ENCODE assay signal across 12 cellular contexts in genomic region chrX:34653811-34654210, GRCh38. TPM values are rescaled to one million over a fixed set of nuclear protein-coding genes. Genes with fewer than 3 reads are reported as not detected.
DNase-seq lines count a peak whose midpoint lies in the region; ATAC-seq and TF ChIP-seq lines count a peak whose summit lies in the region.
"Had no signal": no experiment of that assay in that cellular context is flagged by ENCODE, and none has a peak within 500 bp of the region (broad histone marks: within the 10 kb centered on the region; RNA-seq: fewer than 3 reads in every experiment).

No MANE protein-coding gene starts in this region.

- H3K27me3 ChIP-seq in adrenal gland = no peaks in the 10 kb centered on the region
- no peaks in the 10 kb centered on the region for H3K27me3 ChIP-seq in right cardiac atrium (ENCODE audit: control insufficient read depth, insufficient read depth)
- peaks cover 27% of the 10 kb centered on the region for H3K27me3 ChIP-seq in BE2C

- no peak for TF ChIP-seq CTCF in adrenal gland (IDR thresholded peaks at IDR 0.05)
- TF ChIP-seq CTCF in BE2C (IDR thresholded peaks at IDR 0.05; ENCODE audit: low read depth, low read length) = no peak

- WGBS in adrenal gland, 4 donors = 37 to 54% (median 48%) methylated on average over 6 of the region's 6 CpGs
- WGBS in right cardiac atrium = 14% methylated on average over 6 of the region's 6 CpGs

- peak overlapping the region in 4 of 5 donors; percentile 12 to 64 (median 40) for H3K27ac ChIP-seq in adrenal gland
- H3K27ac ChIP-seq in right cardiac atrium (ENCODE audit: low read length) = peak overlapping the region; percentile 37
- H3K27ac ChIP-seq: KMS-11, parathyroid adenoma had no signal

- no peaks in the 10 kb centered on the region for H3K4me1 ChIP-seq in adrenal gland (replicated peaks in 1 of 2)
- no peaks in the 10 kb centered on the region for H3K4me1 ChIP-seq in right cardiac atrium (ENCODE audit: control insufficient read depth, insufficient read depth, low read length)
- no peaks in the 10 kb centered on the region for H3K4me1 ChIP-seq in BE2C
- H3K4me1 ChIP-seq: parathyroid adenoma had no signal

- H3K36me3 ChIP-seq in adrenal gland (replicated peaks in 1 of 2) (no peaks in the 10 kb centered on the region), BE2C (no peaks in the 10 kb centered on the region)

- H3K9me3 ChIP-seq in adrenal gland (replicated peaks in 1 of 3) (no peaks in the 10 kb centered on the region), right cardiac atrium (ENCODE audit: control insufficient read depth, low read length) (no peaks in the 10 kb centered on the region), BE2C (no peaks in the 10 kb centered on the region)

- H3K4me3 ChIP-seq in adrenal gland (peak overlapping the region in 1 of 4 donors; percentile 63), right cardiac atrium (ENCODE audit: low read length) (peak overlapping the region; percentile 85), BE2C (ENCODE audit: low read depth, low read length) (no peak overlapping the region)

- no peak for TF ChIP-seq POLR2A in adrenal gland (IDR thresholded peaks at IDR 0.05)

- DNase-seq in ELF-1 (ENCODE audit: low read depth, low spot score) (peak; percentile 20), adrenal gland (no peak), right cardiac atrium (no peak), retina (peak; percentile 58), dermis blood vessel endothelial cell (no peak), BE2C (no peak)
- DNase-seq in activated naive CD4-positive, alpha-beta T cell treated with anti-CD3 and anti-CD28 coated beads, Interleukin-2, amount 50 U/mL, for 16 hours = no peak
- DNase-seq: NCI-H446 treated with DMSO at 0.1 percent for 48 hours, T-cell had no signal

- intact Hi-C loops in adrenal gland (cut with DNase I) = no loop called here
- intact Hi-C loops in right cardiac atrium (cut with DNase I) = no loop called here

- ATAC-seq in right cardiac atrium (no peak), GM19328 (IDR thresholded peaks at IDR 0.05; ENCODE audit: unreplicated experiment) (no peak)
- ATAC-seq: T-cell had no signal

RNA-seq across cellular contexts. Expression of gene TMEM47, which starts 3.3 kb away (rescaled TPM):
- total RNA-seq in adrenal gland (10 to 100 TPM; 14.1 to 44.4 (median 27.6) TPM), right cardiac atrium (10 to 100 TPM; 39.3 to 44.9 (median 40.7) TPM), dermis blood vessel endothelial cell (8.7 and 12.4 TPM in 2 replicates)
- polyA plus RNA-seq in adrenal gland (10 to 100 TPM in 1 of 3 donors, 1 to 10 TPM in 2; 3.6 to 22.7 (median 9.0) TPM), right cardiac atrium (29.4 TPM)
- polyA plus RNA-seq in BE2C (2012; ENCODE audit: insufficient read depth, insufficient read length, low read depth) = not detected

Comparison
In these comparisons a context has a peak if more than half of its experiments do, and no peak if none do; other contexts are left out.
1. DNase-seq: peak in ELF-1 (single experiment) and retina (single experiment); none in adrenal gland (0 of 7), right cardiac atrium (0 of 3), dermis blood vessel endothelial cell (single experiment), activated naive CD4-positive, alpha-beta T cell treated with anti-CD3 and anti-CD28 coated beads, Interleukin-2, amount 50 U/mL, for 16 hours (single experiment) and BE2C (single experiment).